1 cellular context compared by ENCODE assay signal in genomic region chr11:68524681-68525080, GRCh38.
TF ChIP-seq lines count a peak whose summit lies in the region.

No MANE protein-coding gene starts in this region.

TF ChIP-seq in HepG2, 621 proteins besides CTCF, POLR2A, EP300 and RAD21 (continued from another document):
- TF ChIP-seq MIER3 (CRISPR knock-in tag; IDR thresholded peaks at IDR 0.05; ENCODE audit: borderline replicate concordance) (no peak), TRAFD1 (CRISPR knock-in tag; IDR thresholded peaks at IDR 0.05; ENCODE audit: borderline replicate concordance) (no peak), MTF1 (CRISPR knock-in tag; IDR thresholded peaks at IDR 0.05) (no peak), ZNF326 (CRISPR knock-in tag; IDR thresholded peaks at IDR 0.05; ENCODE audit: borderline replicate concordance) (no peak)
